In genomic region chr19:4600893-4601292, GRCh38 we compare ENCODE assay signal across 1 cellular context.
TF ChIP-seq lines count a peak whose summit lies in the region.

No MANE protein-coding gene starts in this region.

TF ChIP-seq in HepG2, 621 proteins besides CTCF, POLR2A, EP300 and RAD21:
- TF ChIP-seq ZNF264 (CRISPR knock-in tag; IDR thresholded peaks at IDR 0.05) (no peak), ZFP36 (IDR thresholded peaks at IDR 0.05; ENCODE audit: borderline replicate concordance, low read depth, low read length, partially characterized antibody) (peak; percentile 42), ZNF768 (CRISPR knock-in tag; IDR thresholded peaks at IDR 0.05) (peak; percentile 86; the same call in 1 of the 2 replicates)
